In genomic region chr17:75260679-75261335, GRCh38 we compare ENCODE assay signal across 8 cellular contexts. TPM values are rescaled to one million over a fixed set of nuclear protein-coding genes. Genes with fewer than 3 reads are reported as not detected.
DNase-seq lines count a peak whose midpoint lies in the region; ATAC-seq, FAIRE-seq and TF ChIP-seq lines count a peak whose summit lies in the region.

No MANE protein-coding gene starts in this region.

- H3K27me3 Mint-ChIP-seq in activated naive CD8-positive, alpha-beta T cell treated with anti-CD3 and anti-CD28 coated beads, Interleukin-2, amount 50 U/mL, for 24 hours, result no peaks in the 10 kb centered on the region

- DNase-seq in AG10803 (ENCODE audit: low read depth), result no peak
- no peak for DNase-seq in Karpas-422
- no peak for DNase-seq in activated naive CD8-positive, alpha-beta T cell treated with anti-CD3 and anti-CD28 coated beads, Interleukin-2, amount 50 U/mL, for 24 hours
- DNase-seq in kidney, result no peak
- peak in 1 of 2 donors; percentile 82 for DNase-seq in stimulated activated effector memory CD8-positive, alpha-beta T cell treated with anti-CD3 and anti-CD28 coated beads, Interleukin-12 subunit alpha, Interleukin-12 subunit beta, amount 100 ng/mL, for 72 hours (ENCODE audit: low spot score in 2 of 2)
- DNase-seq in NCI-H82 (lab: John Stamatoyannopoulos, UW), result no peak
- DNase-seq in left lobe of liver (ENCODE audit: low spot score), result no peak

- H3K4me3 ChIP-seq in AG10803 (ENCODE audit: low read length) (peak overlapping the region; percentile 96), Karpas-422 (ENCODE audit: low read length) (peak overlapping the region; percentile 84), kidney (ENCODE audit: low read length in 2 of 2) (peak overlapping the region; percentile 97 to 99)

- TF ChIP-seq CTCF in AG10803 (conservative IDR thresholded peaks at IDR 0.05; ENCODE audit: low read length) (0 out of 2 replicates have a peak, but pooled peaks have one; percentile 5), kidney (IDR thresholded peaks at IDR 0.05; ENCODE audit: borderline replicate concordance, extremely low read depth, insufficient read depth) (no peak)

- H3K4me1 ChIP-seq in Karpas-422 (ENCODE audit: low read length) (peaks cover 28% of the 10 kb centered on the region), kidney (ENCODE audit: control insufficient read depth in 1 of 2, insufficient read depth in 1 of 2, low read depth in 1 of 2, low read length in 2 of 2) (peaks cover 5 to 21% of the 10 kb centered on the region in 2 donors)

- no peaks in the 10 kb centered on the region for H4K20me1 ChIP-seq in Karpas-422 (ENCODE audit: insufficient read depth, low read depth, low read length)

- H3K79me2 ChIP-seq in Karpas-422 (ENCODE audit: low read length), result peaks cover 70% of the 10 kb centered on the region

- peak overlapping the region; percentile 94 for H3K9ac ChIP-seq in Karpas-422 (ENCODE audit: low read length)
- peak overlapping the region; percentile 99 to 100 for H3K9ac ChIP-seq in kidney (ENCODE audit: low read length in 2 of 2)

- H3K4me3 Mint-ChIP-seq in activated naive CD8-positive, alpha-beta T cell treated with anti-CD3 and anti-CD28 coated beads, Interleukin-2, amount 50 U/mL, for 24 hours, result peak overlapping the region; percentile 98
- peak overlapping the region; percentile 97 for H3K4me3 Mint-ChIP-seq in stimulated activated effector memory CD8-positive, alpha-beta T cell treated with anti-CD3 and anti-CD28 coated beads, Interleukin-12 subunit alpha, Interleukin-12 subunit beta, amount 100 ng/mL, for 72 hours

- peak overlapping the region; percentile 100 for H3K27ac Mint-ChIP-seq in activated naive CD8-positive, alpha-beta T cell treated with anti-CD3 and anti-CD28 coated beads, Interleukin-2, amount 50 U/mL, for 24 hours
- peak overlapping the region; percentile 100 for H3K27ac Mint-ChIP-seq in stimulated activated effector memory CD8-positive, alpha-beta T cell treated with anti-CD3 and anti-CD28 coated beads, Interleukin-12 subunit alpha, Interleukin-12 subunit beta, amount 100 ng/mL, for 72 hours

- intact Hi-C loops in kidney (cut with DNase I), result no loop called here

- H3K27me3 ChIP-seq in Karpas-422 (ENCODE audit: low read length), result no peaks in the 10 kb centered on the region

- ATAC-seq in GM21515 (IDR thresholded peaks at IDR 0.05; ENCODE audit: unreplicated experiment) (peak; percentile 8), left lobe of liver (no peak)
- ATAC-seq in activated naive CD8-positive, alpha-beta T cell treated with anti-CD3 and anti-CD28 coated beads, Interleukin-2, amount 50 U/mL, for 24 hours, result peak; percentile 83
- ATAC-seq in stimulated activated effector memory CD8-positive, alpha-beta T cell treated with anti-CD3 and anti-CD28 coated beads, Interleukin-12 subunit alpha, Interleukin-12 subunit beta, amount 100 ng/mL, for 72 hours, result peak; percentile 70

- peaks cover 42% of the 10 kb centered on the region for H3K36me3 Mint-ChIP-seq in activated naive CD8-positive, alpha-beta T cell treated with anti-CD3 and anti-CD28 coated beads, Interleukin-2, amount 50 U/mL, for 24 hours (ENCODE audit: low read depth)
- peaks cover 52% of the 10 kb centered on the region for H3K36me3 Mint-ChIP-seq in stimulated activated effector memory CD8-positive, alpha-beta T cell treated with anti-CD3 and anti-CD28 coated beads, Interleukin-12 subunit alpha, Interleukin-12 subunit beta, amount 100 ng/mL, for 72 hours

- H3K9me3 Mint-ChIP-seq in activated naive CD8-positive, alpha-beta T cell treated with anti-CD3 and anti-CD28 coated beads, Interleukin-2, amount 50 U/mL, for 24 hours, result no peaks in the 10 kb centered on the region
- H3K9me3 Mint-ChIP-seq in stimulated activated effector memory CD8-positive, alpha-beta T cell treated with anti-CD3 and anti-CD28 coated beads, Interleukin-12 subunit alpha, Interleukin-12 subunit beta, amount 100 ng/mL, for 72 hours, result no peaks in the 10 kb centered on the region

- no peaks in the 10 kb centered on the region for H3K9me3 ChIP-seq in Karpas-422 (ENCODE audit: low read length)
- no peaks in the 10 kb centered on the region for H3K9me3 ChIP-seq in kidney (ENCODE audit: control insufficient read depth in 1 of 2, low read length in 2 of 2)

- peak overlapping the region; percentile 87 for H3K27ac ChIP-seq in Karpas-422 (ENCODE audit: low read length)
- H3K27ac ChIP-seq in kidney (ENCODE audit: low read depth in 2 of 2, low read length in 2 of 2), result peak overlapping the region; percentile 99

- peak overlapping the region; percentile 75 for H3K4me2 ChIP-seq in Karpas-422 (ENCODE audit: low read depth, low read length, poor library complexity, severe bottlenecking)

- H3K36me3 ChIP-seq in Karpas-422 (ENCODE audit: insufficient read depth, low read length) (peaks cover 9% of the 10 kb centered on the region; the same call in 1 of the 2 replicates), kidney (ENCODE audit: control insufficient read depth in 1 of 2, insufficient read depth in 2 of 2, low read length in 2 of 2) (peaks cover 7 to 8% of the 10 kb centered on the region in 2 donors)

- H2AFZ ChIP-seq in Karpas-422 (ENCODE audit: low read length), result 0 out of 2 replicates have a peak overlapping the region, but pooled peaks have one; percentile 10

- no peaks in the 10 kb centered on the region for H3K9me2 ChIP-seq in Karpas-422 (replicated peaks; ENCODE audit: insufficient read depth, low read length)

- peaks cover 60% of the 10 kb centered on the region for H3K4me1 Mint-ChIP-seq in activated naive CD8-positive, alpha-beta T cell treated with anti-CD3 and anti-CD28 coated beads, Interleukin-2, amount 50 U/mL, for 24 hours
- H3K4me1 Mint-ChIP-seq in stimulated activated effector memory CD8-positive, alpha-beta T cell treated with anti-CD3 and anti-CD28 coated beads, Interleukin-12 subunit alpha, Interleukin-12 subunit beta, amount 100 ng/mL, for 72 hours, result peaks cover 51% of the 10 kb centered on the region

- FAIRE-seq in kidney (lab: Jason Lieb, UNC), result no peak

RNA-seq across cellular contexts. Expression of gene GGA3, which starts 0.6 kb away (rescaled TPM):
- total RNA-seq in Karpas-422 (2014; rRNA removed; shearing (Covaris generic); ENCODE audit: low replicate concordance), result 23.4 and 45.1 TPM in 2 replicates
- 49.2 TPM for total RNA-seq in kidney
- 8.0 TPM for polyA plus RNA-seq in kidney (ENCODE audit: insufficient read depth, low read depth, low replicate concordance)
- total RNA-seq in left lobe of liver, result 17.9 TPM

RNA-seq across cellular contexts. Expression of gene MRPS7, which starts 0.9 kb away (rescaled TPM):
- total RNA-seq in Karpas-422 (2014; rRNA removed; shearing (Covaris generic); ENCODE audit: low replicate concordance), result 48.8 and 58.7 TPM in 2 replicates
- total RNA-seq in kidney (46.4 TPM), left lobe of liver (36.1 TPM)
- polyA plus RNA-seq in kidney (ENCODE audit: insufficient read depth, low read depth, low replicate concordance), result 134 TPM

RNA-seq across cellular contexts. Expression of gene MIF4GD, which starts 10.2 kb away (rescaled TPM):
- 44.4 and 63.3 TPM in 2 replicates for total RNA-seq in Karpas-422 (2014; rRNA removed; shearing (Covaris generic); ENCODE audit: low replicate concordance)
- 30.1 TPM for total RNA-seq in kidney
- polyA plus RNA-seq in kidney (ENCODE audit: insufficient read depth, low read depth, low replicate concordance), result 28.2 TPM
- total RNA-seq in left lobe of liver, result 7.7 TPM

RNA-seq across cellular contexts. Expression of gene SLC25A19, which starts 28.4 kb away (rescaled TPM):
- 36.5 and 43.1 TPM in 2 replicates for total RNA-seq in Karpas-422 (2014; rRNA removed; shearing (Covaris generic); ENCODE audit: low replicate concordance)
- total RNA-seq in kidney (11.2 TPM), left lobe of liver (3.6 TPM)
- 15.3 TPM for polyA plus RNA-seq in kidney (ENCODE audit: insufficient read depth, low read depth, low replicate concordance)

RNA-seq across cellular contexts. Expression of gene NUP85, which starts 55.3 kb away (rescaled TPM):
- total RNA-seq in Karpas-422 (2014; rRNA removed; shearing (Covaris generic); ENCODE audit: low replicate concordance), result 40.6 and 47.8 TPM in 2 replicates
- total RNA-seq in kidney, result 67.1 TPM
- 23.9 TPM for polyA plus RNA-seq in kidney (ENCODE audit: insufficient read depth, low read depth, low replicate concordance)
- 33.8 TPM for total RNA-seq in left lobe of liver
